In the genomic region with DNA sequence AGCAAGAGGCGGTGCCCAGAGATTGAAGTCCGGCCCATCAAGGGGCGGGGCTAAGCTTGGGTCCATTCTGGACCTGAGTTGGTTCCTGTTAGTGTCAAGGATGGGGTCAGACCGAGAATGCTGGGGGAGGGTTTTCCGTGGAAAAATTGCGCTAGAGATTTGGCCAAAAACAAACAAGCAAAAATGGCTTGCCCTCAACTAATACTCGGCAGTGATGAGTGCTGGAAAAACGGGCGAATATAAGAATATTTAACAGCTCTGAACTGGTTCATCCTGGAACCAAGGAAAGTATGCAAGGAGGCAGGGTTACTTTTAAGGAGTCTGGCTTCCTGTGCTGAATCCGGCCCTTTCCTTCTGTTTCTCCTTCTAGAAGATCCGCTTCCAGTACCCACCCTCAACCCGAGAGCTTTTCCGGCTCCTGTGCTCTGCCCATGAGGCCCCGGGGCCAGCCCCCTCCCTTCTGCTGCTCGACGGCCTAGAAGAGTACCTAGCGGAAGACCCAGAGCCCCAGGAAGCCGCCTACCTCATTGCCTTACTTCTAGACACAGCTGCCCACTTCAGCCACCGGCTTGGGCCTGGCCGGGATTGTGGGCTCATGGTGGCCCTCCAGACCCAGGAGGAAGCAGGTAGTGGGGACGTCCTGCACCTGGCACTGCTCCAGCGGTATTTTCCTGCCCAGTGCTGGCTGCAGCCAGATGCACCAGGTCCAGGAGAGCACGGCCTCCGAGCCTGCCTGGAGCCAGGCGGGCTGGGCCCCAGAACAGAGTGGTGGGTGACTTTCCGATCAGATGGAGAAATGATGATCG, we compare ENCODE assay signal across 8 cellular contexts. TPM values are rescaled to one million over a fixed set of nuclear protein-coding genes. Genes with fewer than 3 reads are reported as not detected.
A peak's percentile ranks its signal among the peaks of the same experiment; 100 is the strongest.
DNase-seq lines count a peak whose midpoint lies in the region; ATAC-seq and TF ChIP-seq lines count a peak whose summit lies in the region.

No MANE protein-coding gene starts in this region.

- in situ Hi-C loops in GM13976 (cut with MboI; ENCODE audit: low sequenced_read_pairs, unreplicated experiment): no loop called here

- H3K27ac ChIP-seq in colonic mucosa: peak overlapping the region; percentile 95

- no peaks in the 10 kb centered on the region for H3K9me3 ChIP-seq in colonic mucosa

- H3K4me1 ChIP-seq in colonic mucosa: peaks cover 7% of the 10 kb centered on the region

- intact Hi-C loops in colonic mucosa (cut with DNase I): no loop called here

- DNase-seq in GM13976 (ENCODE audit: low spot score): peak; percentile 77
- DNase-seq in NCI-H1105 (lab: John Stamatoyannopoulos, UW): peak; percentile 37
- peak; percentile 56 for DNase-seq in activated CD4-positive, alpha-beta T cell treated with anti-CD3 and anti-CD28 coated beads for 1 hour
- DNase-seq in colonic mucosa: peak; percentile 65
- peak; percentile 41 to 78 for DNase-seq in lung microvascular endothelial cell (ENCODE audit: low read depth in 2 of 2)
- DNase-seq in stimulated activated naive CD4-positive, alpha-beta T cell treated with Interleukin-2 at 50 U/mL for 16 hours (lab: John Stamatoyannopoulos, UW): peak; percentile 55
- DNase-seq in cortex of kidney (lab: John Stamatoyannopoulos, UW): no peak

- H3K36me3 ChIP-seq in colonic mucosa: no peaks in the 10 kb centered on the region

- H3K9ac ChIP-seq in colonic mucosa (ENCODE audit: low read depth in 2 of 2, low read length in 2 of 2): peak overlapping the region; percentile 73 to 95

- ATAC-seq in GM19023 (IDR thresholded peaks at IDR 0.05; ENCODE audit: unreplicated experiment): no peak

- peak overlapping the region; percentile 49 for H3K4me3 ChIP-seq in colonic mucosa

- no peaks in the 10 kb centered on the region for H3K27me3 ChIP-seq in colonic mucosa

- TF ChIP-seq CTCF in GM13976 (IDR thresholded peaks at IDR 0.05; ENCODE audit: borderline replicate concordance, control extremely low read depth, extremely low read depth, insufficient read depth, missing control alignments): no peak
- TF ChIP-seq CTCF in colonic mucosa (IDR thresholded peaks at IDR 0.05): no peak

RNA-seq across cellular contexts. Expression of a gene that starts 0.9 kb away (rescaled TPM):
- total RNA-seq in colonic mucosa (1 to 10 TPM; 3.0 to 4.6 TPM), lung microvascular endothelial cell (0.65 and 1.2 TPM in 2 replicates)

RNA-seq across cellular contexts. Expression of a gene that starts 8.8 kb away (rescaled TPM):
- 1 to 10 TPM; 2.8 to 5.8 TPM for total RNA-seq in colonic mucosa
- total RNA-seq in lung microvascular endothelial cell: 5.0 and 5.8 TPM in 2 replicates

RNA-seq across cellular contexts. Expression of a gene that starts 20.1 kb away (rescaled TPM):
- total RNA-seq in colonic mucosa (1 to 10 TPM; 4.8 to 8.0 TPM), lung microvascular endothelial cell (6.5 and 6.9 TPM in 2 replicates)

RNA-seq across cellular contexts. Expression of a gene that starts 29.0 kb away (rescaled TPM):
- total RNA-seq in colonic mucosa (10 to 100 TPM; 17.4 to 21.4 TPM), lung microvascular endothelial cell (3.9 and 6.2 TPM in 2 replicates)

RNA-seq across cellular contexts. Expression of a gene that starts 29.3 kb away (rescaled TPM):
- 10 to 100 TPM; 45.4 to 63.4 TPM for total RNA-seq in colonic mucosa
- 83.7 and 105 TPM in 2 replicates for total RNA-seq in lung microvascular endothelial cell
